ENCODE assay signal across 20 cellular contexts in the genomic region with DNA sequence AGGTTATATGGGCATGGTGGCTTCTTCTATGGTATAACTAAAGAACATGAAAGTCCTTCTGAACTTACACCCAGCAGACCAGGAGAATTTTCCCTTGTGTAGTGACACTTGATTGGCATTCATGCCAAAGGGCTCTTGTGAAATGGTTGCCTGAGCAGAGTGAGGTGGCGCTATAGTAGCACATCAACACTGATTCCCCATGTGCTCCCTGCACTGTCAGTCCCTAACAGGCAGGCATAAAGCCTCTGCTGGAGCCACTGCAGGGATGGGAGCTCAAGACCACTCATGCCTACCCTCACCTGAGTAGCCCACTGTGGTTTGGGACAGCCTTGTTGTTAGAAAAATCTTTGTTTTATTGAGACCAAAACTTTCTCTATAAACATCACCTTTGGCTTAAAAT.
"Had no signal": no experiment of that assay in that cellular context is flagged by ENCODE, and none has a peak within 500 bp of the region (broad histone marks: within the 10 kb centered on the region; RNA-seq: fewer than 3 reads in every experiment).

No MANE protein-coding gene starts in this region.

- H3K4me1 ChIP-seq: breast epithelium, esophagus squamous epithelium, left lung, psoas muscle, spleen, transverse colon had no signal

- H3K4me1 Mint-ChIP-seq: activated CD4-positive, alpha-beta T cell treated with anti-CD3 and anti-CD28 coated beads for 36 hours; memory B cell; nephron had no signal

- H3K4me3 ChIP-seq: breast epithelium, dorsolateral prefrontal cortex, esophagus squamous epithelium, left lung, psoas muscle, spleen, transverse colon had no signal

- H3K9me3 Mint-ChIP-seq: activated CD8-positive, alpha-beta T cell treated with anti-CD3 and anti-CD28 coated beads for 36 hours; memory B cell had no signal

- H3K27ac ChIP-seq: breast epithelium, dorsolateral prefrontal cortex, esophagus squamous epithelium, left lung, psoas muscle, spleen, transverse colon, VCaP had no signal

- H3K9me3 ChIP-seq: breast epithelium, esophagus squamous epithelium, left lung, psoas muscle, spleen, transverse colon had no signal

- H3K27ac Mint-ChIP-seq: activated CD4-positive, alpha-beta T cell treated with anti-CD3 and anti-CD28 coated beads for 36 hours; activated CD8-positive, alpha-beta T cell treated with anti-CD3 and anti-CD28 coated beads for 36 hours; memory B cell; nephron had no signal

- H3K27me3 Mint-ChIP-seq: activated CD4-positive, alpha-beta T cell treated with anti-CD3 and anti-CD28 coated beads for 36 hours; activated CD8-positive, alpha-beta T cell treated with anti-CD3 and anti-CD28 coated beads for 36 hours; memory B cell had no signal

- DNase-seq: activated CD4-positive, alpha-beta T cell treated with anti-CD3 and anti-CD28 coated beads for 36 hours; activated CD8-positive, alpha-beta memory T cell treated with anti-CD3 and anti-CD28 coated beads, Interleukin-2, amount 50 U/mL, for 4 hours; activated CD8-positive, alpha-beta T cell treated with anti-CD3 and anti-CD28 coated beads for 36 hours; aorta; dorsolateral prefrontal cortex; esophagus squamous epithelium; foreskin fibroblast; left lung; psoas muscle; spleen; stimulated activated CD4-positive, alpha-beta T cell treated with anti-CD3 and anti-CD28 coated beads, Interleukin-1b, Interleukin-23, amount 100 ng/mL, for 48 hours; stimulated activated naive CD4-positive, alpha-beta T cell; substantia nigra; T1000; transverse colon had no signal

- H3K36me3 ChIP-seq: breast epithelium, left lung, spleen, transverse colon had no signal

- H3K27me3 ChIP-seq: breast epithelium, dorsolateral prefrontal cortex, esophagus squamous epithelium, left lung, spleen, transverse colon had no signal

- ATAC-seq: activated CD4-positive, alpha-beta T cell treated with anti-CD3 and anti-CD28 coated beads for 36 hours; activated CD8-positive, alpha-beta T cell treated with anti-CD3 and anti-CD28 coated beads for 36 hours; left lung; psoas muscle; sciatic nerve had no signal

- H3K4me3 Mint-ChIP-seq: activated CD4-positive, alpha-beta T cell treated with anti-CD3 and anti-CD28 coated beads for 36 hours; activated CD8-positive, alpha-beta T cell treated with anti-CD3 and anti-CD28 coated beads for 36 hours; memory B cell; nephron had no signal
